ENCODE assay signal across 2 cellular contexts in genomic region chr3:177197934-177198484, GRCh38.
TF ChIP-seq lines count a peak whose summit lies in the region.

No MANE protein-coding gene starts in this region.

TF ChIP-seq in SK-N-SH, 30 proteins besides CTCF, POLR2A, EP300 and RAD21 (continued from another document):
- TF ChIP-seq MXI1 (IDR thresholded peaks at IDR 0.05; ENCODE audit: low read depth, low read length) (peak; percentile 34; the same call in 1 of the 2 replicates), CHD2 (IDR thresholded peaks at IDR 0.05; ENCODE audit: low read length, partially characterized antibody) (peak; percentile 80), MAX (IDR thresholded peaks at IDR 0.05; ENCODE audit: low read depth) (0 out of 2 replicates have a peak, but pooled peaks have one; percentile 47), SIN3A (IDR thresholded peaks at IDR 0.05; ENCODE audit: borderline replicate concordance, low read depth, low read length) (no peak), RCOR1 (IDR thresholded peaks at IDR 0.05; ENCODE audit: low read length) (no peak), NFIC (IDR thresholded peaks at IDR 0.05; ENCODE audit: borderline replicate concordance) (no peak), FOXJ3 (CRISPR knock-in tag; IDR thresholded peaks at IDR 0.05) (no peak), JUND (IDR thresholded peaks at IDR 0.05) (no peak)

TF ChIP-seq in SK-N-SH treated with all-trans-retinoic acid at 6 μM for 48 hours, 23 proteins besides CTCF, POLR2A, EP300 and RAD21 (continued from another document):
- TF ChIP-seq CSRNP3 (CRISPR knock-in tag; IDR thresholded peaks at IDR 0.05) = no peak
- no peak for TF ChIP-seq CREB5 (CRISPR knock-in tag; IDR thresholded peaks at IDR 0.05; ENCODE audit: low read depth)
- no peak for TF ChIP-seq OSR1 (CRISPR knock-in tag; IDR thresholded peaks at IDR 0.05)
- TF ChIP-seq ZC3H10 (CRISPR knock-in tag; IDR thresholded peaks at IDR 0.05) = no peak
- TF ChIP-seq ZNF70 (CRISPR knock-in tag; IDR thresholded peaks at IDR 0.05) = no peak
- TF ChIP-seq ISL1 (CRISPR knock-in tag; IDR thresholded peaks at IDR 0.05) = no peak
- TF ChIP-seq TOX (CRISPR knock-in tag; IDR thresholded peaks at IDR 0.05; ENCODE audit: borderline replicate concordance) = no peak
- no peak for TF ChIP-seq SNAI2 (CRISPR knock-in tag; IDR thresholded peaks at IDR 0.05)
- no peak for TF ChIP-seq RARB (CRISPR knock-in tag; IDR thresholded peaks at IDR 0.05)
- TF ChIP-seq ESRRG (CRISPR knock-in tag; IDR thresholded peaks at IDR 0.05) = no peak
- no peak for TF ChIP-seq BACH2 (CRISPR knock-in tag; IDR thresholded peaks at IDR 0.05; ENCODE audit: borderline replicate concordance)
- TF ChIP-seq CSDC2 (CRISPR knock-in tag; IDR thresholded peaks at IDR 0.05) = no peak
